ENCODE assay signal across 2 cellular contexts in the genomic region with DNA sequence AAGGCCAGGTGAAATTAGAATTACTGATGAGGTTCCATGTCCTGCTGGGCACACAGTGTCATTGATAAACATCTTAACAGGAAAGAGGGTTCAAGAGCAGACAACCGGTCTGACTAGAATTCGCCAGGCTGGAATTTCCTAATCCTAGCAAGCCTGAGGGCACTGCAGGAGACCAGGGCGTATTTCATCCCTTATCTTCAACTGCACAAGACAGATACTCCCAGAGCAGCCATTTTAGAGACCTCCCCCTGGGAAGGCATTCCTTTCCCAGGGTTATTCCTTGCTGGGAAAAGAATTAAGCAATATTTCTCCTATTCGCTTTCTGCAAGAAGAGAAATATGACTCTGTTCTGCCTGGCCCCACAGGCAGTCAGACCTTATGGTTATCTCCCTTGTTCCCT.
TF ChIP-seq lines count a peak whose summit lies in the region.

No MANE protein-coding gene starts in this region.

TF ChIP-seq in K562, 482 proteins besides CTCF, POLR2A, EP300 and RAD21:
- TF ChIP-seq CBX3 (IDR thresholded peaks at IDR 0.05; ENCODE audit: borderline replicate concordance in 1 of 2, low read length in 2 of 2) (peak in 1 of 2 experiments; percentile 65; a peak in 1 of 3 replicates), TRIM28 (IDR thresholded peaks at IDR 0.05) (peak; percentile 73; the same call in 1 of the 2 replicates), CBX5 (IDR thresholded peaks at IDR 0.05; ENCODE audit: borderline replicate concordance, low read depth) (peak; percentile 86; the same call in 1 of the 2 replicates), TRIM24 (IDR thresholded peaks at IDR 0.05) (peak in 1 of 2 experiments; percentile 54; a peak in 1 of 4 replicates), ZEB2 (IDR thresholded peaks at IDR 0.05) (peak; percentile 30; the same call in 1 of the 2 replicates)
- TF ChIP-seq, protein P1, sequence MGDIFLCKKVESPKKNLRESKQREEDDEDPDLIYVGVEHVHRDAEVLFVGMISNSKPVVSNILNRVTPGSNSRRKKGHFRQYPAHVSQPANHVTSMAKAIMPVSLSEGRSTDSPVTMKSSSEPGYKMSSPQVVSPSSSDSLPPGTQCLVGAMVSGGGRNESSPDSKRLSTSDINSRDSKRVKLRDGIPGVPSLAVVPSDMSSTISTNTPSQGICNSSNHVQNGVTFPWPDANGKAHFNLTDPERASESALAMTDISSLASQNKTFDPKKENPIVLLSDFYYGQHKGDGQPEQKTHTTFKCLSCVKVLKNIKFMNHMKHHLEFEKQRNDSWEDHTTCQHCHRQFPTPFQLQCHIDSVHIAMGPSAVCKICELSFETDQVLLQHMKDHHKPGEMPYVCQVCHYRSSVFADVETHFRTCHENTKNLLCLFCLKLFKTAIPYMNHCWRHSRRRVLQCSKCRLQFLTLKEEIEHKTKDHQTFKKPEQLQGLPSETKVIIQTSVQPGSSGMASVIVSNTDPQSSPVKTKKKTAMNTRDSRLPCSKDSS (IDR thresholded peaks at IDR 0.05; ENCODE audit: low read depth, partially characterized antibody), result peak; percentile 30

TF ChIP-seq in HepG2, 621 proteins besides CTCF, POLR2A, EP300 and RAD21:
- TF ChIP-seq SETDB1 (CRISPR knock-in tag; IDR thresholded peaks at IDR 0.05; ENCODE audit: borderline replicate concordance), result peak; percentile 56; the same call in 1 of the 2 replicates
